In genomic region chr6:31821301-31822037, GRCh38 we compare ENCODE assay signal across 8 cellular contexts. TPM values are rescaled to one million over a fixed set of nuclear protein-coding genes. Genes with fewer than 3 reads are reported as not detected.
DNase-seq lines count a peak whose midpoint lies in the region; ATAC-seq and TF ChIP-seq lines count a peak whose summit lies in the region.

No MANE protein-coding gene starts in this region.

- H3K27me3 Mint-ChIP-seq in chondrocyte (ENCODE audit: low read depth): no peaks in the 10 kb centered on the region

- peak overlapping the region; percentile 99 for H3K27ac Mint-ChIP-seq in chondrocyte (ENCODE audit: unreplicated experiment)

- no peaks in the 10 kb centered on the region for H3K9me3 Mint-ChIP-seq in chondrocyte (ENCODE audit: low read depth)

- CTCF ChIA-PET in A673 (lab: Charles Lee): no interaction called here

- intact Hi-C loops in A673 (cut with micrococcal nuclease; ENCODE audit: unreplicated experiment): no loop called here

- peak overlapping the region; percentile 86 for H3K27ac ChIP-seq in A673 (ENCODE audit: low read depth, low read length, poor library complexity, severe bottlenecking)

- no peaks in the 10 kb centered on the region for H3K9me3 ChIP-seq in A673 (ENCODE audit: low read depth, low read length, poor library complexity, severe bottlenecking)

- TF ChIP-seq CTCF in A673 (conservative IDR thresholded peaks at IDR 0.05; ENCODE audit: low read depth, low read length): no peak
- TF ChIP-seq CTCF in WI38 (IDR thresholded peaks at IDR 0.05; ENCODE audit: low read depth, low read length): no peak
- TF ChIP-seq CTCF in chondrocyte (IDR thresholded peaks at IDR 0.05): no peak

- TSS peak; percentile 69 for BruUV-seq in A673 (replicated peaks; lab: Mats Ljungman, UMichigan)

- H3K27me3 ChIP-seq in A673 (replicated peaks; ENCODE audit: insufficient read depth, low read depth, low read length, poor library complexity): no peaks in the 10 kb centered on the region

- peak overlapping the region; percentile 86 for H3K4me3 Mint-ChIP-seq in chondrocyte (ENCODE audit: unreplicated experiment)

- H3K4me3 ChIP-seq in A673 (ENCODE audit: low read depth, low read length, poor library complexity, severe bottlenecking): peak overlapping the region; percentile 62
- peak overlapping the region; percentile 61 for H3K4me3 ChIP-seq in WI38 (ENCODE audit: low read depth, low read length)

- peak; percentile 33 for ATAC-seq in GM18867 (IDR thresholded peaks at IDR 0.05; ENCODE audit: unreplicated experiment)
- ATAC-seq in left lobe of liver: peak; percentile 31
- no peak for ATAC-seq in HG03342 (IDR thresholded peaks at IDR 0.05; ENCODE audit: unreplicated experiment)

- DNase-seq in A673 (ENCODE audit: low spot score) (peak; percentile 81), Kasumi-1 (lab: John Stamatoyannopoulos, UW) (peak; percentile 54 to 64), chondrocyte (ENCODE audit: low spot score) (peak; percentile 83), left lobe of liver (ENCODE audit: low spot score) (peak; percentile 75)
- DNase-seq in stimulated activated CD4-positive, alpha-beta T cell treated with anti-CD3 and anti-CD28 coated beads, Interleukin-2, amount 100 ng/mL, for 24 hours: peak; percentile 78 to 82

- no peaks in the 10 kb centered on the region for H3K36me3 Mint-ChIP-seq in chondrocyte (ENCODE audit: low read depth)

- H3K4me1 ChIP-seq in A673 (ENCODE audit: insufficient read depth, low read length, poor library complexity, severe bottlenecking): peaks cover 7% of the 10 kb centered on the region

- POLR2A ChIA-PET in A673 (lab: Charles Lee; ENCODE audit: low non-redundant PET): no interaction called here

- peaks cover 51% of the 10 kb centered on the region for H3K4me1 Mint-ChIP-seq in chondrocyte (ENCODE audit: low read depth)

- H3K36me3 ChIP-seq in A673 (ENCODE audit: insufficient read depth, low read length, poor library complexity, severe bottlenecking): no peaks in the 10 kb centered on the region

RNA-seq across cellular contexts. Expression of gene HSPA1B, which starts 6.1 kb away (rescaled TPM):
- total RNA-seq in A673 (2021): 116 and 131 TPM in 2 replicates
- 46.8 to 57.9 TPM (median 50.4 TPM) in 3 replicates for total RNA-seq in chondrocyte
- total RNA-seq in left lobe of liver: 50.8 TPM

RNA-seq across cellular contexts. Expression of gene HSPA1A, which starts 6.1 kb away (rescaled TPM):
- total RNA-seq in A673 (2021) (113 and 129 TPM in 2 replicates), chondrocyte (23.0 to 46.3 TPM (median 46.2 TPM) in 3 replicates), left lobe of liver (89.1 TPM)

RNA-seq across cellular contexts. Expression of gene HSPA1L, which starts 6.4 kb away (rescaled TPM):
- total RNA-seq in A673 (2021) (1.1 and 1.4 TPM in 2 replicates), chondrocyte (0.89 to 1.5 TPM (median 1.00 TPM) in 3 replicates), left lobe of liver (0.60 TPM)

RNA-seq across cellular contexts. Expression of gene LSM2, which starts 14.7 kb away (rescaled TPM):
- total RNA-seq in A673 (2021) (99.8 and 104 TPM in 2 replicates), chondrocyte (35.0 to 42.5 TPM (median 35.7 TPM) in 3 replicates), left lobe of liver (9.8 TPM)

RNA-seq across cellular contexts. Expression of gene VARS1, which starts 25.9 kb away (rescaled TPM):
- 233 and 247 TPM in 2 replicates for total RNA-seq in A673 (2021)
- 71.1 to 101 TPM (median 71.9 TPM) in 3 replicates for total RNA-seq in chondrocyte
- 52.6 TPM for total RNA-seq in left lobe of liver
